1 cellular context compared by ENCODE assay signal in the genomic region with DNA sequence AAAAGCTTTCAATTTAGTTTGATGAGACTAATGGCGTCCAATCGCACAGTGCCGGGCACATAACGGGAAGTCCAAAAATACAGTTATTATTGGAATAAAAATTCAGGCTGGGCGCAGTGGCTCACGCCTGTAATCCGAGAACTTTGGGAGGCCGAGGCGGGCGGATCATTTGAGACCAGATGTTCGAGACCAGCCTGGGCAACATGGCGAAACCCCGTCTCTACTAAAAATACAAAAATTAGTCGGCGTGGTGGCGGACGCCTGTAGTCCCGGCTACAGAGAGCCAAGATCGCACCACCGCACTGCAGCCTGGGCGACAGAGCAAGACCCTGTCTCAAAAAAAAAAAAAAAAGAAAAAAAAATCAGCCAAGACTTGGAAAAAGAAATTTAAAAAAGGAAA.
TF ChIP-seq lines count a peak whose summit lies in the region.

No MANE protein-coding gene starts in this region.

TF ChIP-seq in H1, 55 proteins besides CTCF, POLR2A, EP300 and RAD21:
- TF ChIP-seq EGR1 (IDR thresholded peaks at IDR 0.05; ENCODE audit: borderline replicate concordance, low read depth, low read length): no peak
- TF ChIP-seq ATF2 (IDR thresholded peaks at IDR 0.05; ENCODE audit: low read length): no peak
- no peak for TF ChIP-seq BCL11A (IDR thresholded peaks at IDR 0.05; ENCODE audit: low read depth in 2 of 2, low read length in 2 of 2)
- TF ChIP-seq RBBP5 (IDR thresholded peaks at IDR 0.05; ENCODE audit: borderline replicate concordance, low read depth, low read length): no peak
- no peak for TF ChIP-seq NANOG (IDR thresholded peaks at IDR 0.05; ENCODE audit: insufficient read depth, low read depth, low read length, poor library complexity, severe bottlenecking)
- no peak for TF ChIP-seq CTBP2 (IDR thresholded peaks at IDR 0.05; ENCODE audit: borderline replicate concordance, insufficient read depth, insufficient read length, low read length)
- no peak for TF ChIP-seq FOSL1 (IDR thresholded peaks at IDR 0.05; ENCODE audit: insufficient read depth, low read depth, low read length)
- no peak for TF ChIP-seq TBP (IDR thresholded peaks at IDR 0.05; ENCODE audit: low read depth, low read length)
- TF ChIP-seq HDAC6 (IDR thresholded peaks at IDR 0.05; ENCODE audit: low read depth, low read length): no peak
- no peak for TF ChIP-seq JUN (IDR thresholded peaks at IDR 0.05; ENCODE audit: low read depth, low read length)
- TF ChIP-seq, protein P1, sequence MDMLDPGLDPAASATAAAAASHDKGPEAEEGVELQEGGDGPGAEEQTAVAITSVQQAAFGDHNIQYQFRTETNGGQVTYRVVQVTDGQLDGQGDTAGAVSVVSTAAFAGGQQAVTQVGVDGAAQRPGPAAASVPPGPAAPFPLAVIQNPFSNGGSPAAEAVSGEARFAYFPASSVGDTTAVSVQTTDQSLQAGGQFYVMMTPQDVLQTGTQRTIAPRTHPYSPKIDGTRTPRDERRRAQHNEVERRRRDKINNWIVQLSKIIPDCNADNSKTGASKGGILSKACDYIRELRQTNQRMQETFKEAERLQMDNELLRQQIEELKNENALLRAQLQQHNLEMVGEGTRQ (IDR thresholded peaks at IDR 0.05; ENCODE audit: low read length): no peak
- TF ChIP-seq TAF7 (optimal IDR thresholded peaks at IDR 0.05; ENCODE audit: borderline replicate concordance, low read depth, low read length): no peak
- TF ChIP-seq BRCA1 (IDR thresholded peaks at IDR 0.05; ENCODE audit: low read depth, low read length): no peak
- no peak for TF ChIP-seq HDAC2 (IDR thresholded peaks at IDR 0.05; ENCODE audit: borderline replicate concordance in 1 of 2, low read depth in 2 of 2, low read length in 2 of 2)
- TF ChIP-seq NRF1 (IDR thresholded peaks at IDR 0.05; ENCODE audit: low read depth, low read length): no peak
- TF ChIP-seq SP2 (IDR thresholded peaks at IDR 0.05; ENCODE audit: low read length): no peak
- TF ChIP-seq SRF (IDR thresholded peaks at IDR 0.05; ENCODE audit: low read depth, low read length): no peak
